ENCODE assay signal across 9 cellular contexts in the genomic region with DNA sequence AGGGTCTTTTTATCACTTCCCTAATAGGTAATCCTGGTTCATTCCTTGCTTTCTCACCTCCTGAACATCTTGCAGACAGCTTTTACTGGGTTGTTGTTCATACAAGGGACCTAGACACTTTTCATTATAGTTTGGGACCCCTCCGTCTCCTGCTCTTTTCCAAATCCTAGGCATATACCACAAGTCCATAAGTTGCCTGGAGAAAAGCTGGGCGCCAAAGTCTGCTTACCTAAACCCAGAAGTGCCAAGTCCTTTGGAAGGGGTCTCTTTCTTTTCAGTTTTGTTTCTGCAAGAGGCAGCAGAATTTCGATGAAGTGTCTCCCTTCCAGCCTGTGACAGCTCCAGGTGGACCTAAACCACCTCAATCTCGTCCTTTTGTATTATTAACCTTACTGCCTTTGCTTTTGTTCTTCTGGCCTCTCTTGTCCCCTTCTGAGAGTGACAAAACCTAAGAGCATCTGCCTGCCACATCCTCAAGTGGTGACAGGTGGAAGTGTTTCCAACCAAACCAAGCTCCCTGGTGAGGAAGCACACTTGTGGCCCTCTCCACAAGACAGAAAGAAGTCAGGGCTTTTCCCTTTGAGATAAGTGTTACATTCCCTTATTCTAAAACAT. TPM values are rescaled to one million over a fixed set of nuclear protein-coding genes. Genes with fewer than 3 reads are reported as not detected.
A peak's percentile ranks its signal among the peaks of the same experiment; 100 is the strongest.
DNase-seq lines count a peak whose midpoint lies in the region; ATAC-seq, FAIRE-seq and TF ChIP-seq lines count a peak whose summit lies in the region.
"Had no signal": no experiment of that assay in that cellular context is flagged by ENCODE, and none has a peak within 500 bp of the region (broad histone marks: within the 10 kb centered on the region; RNA-seq: fewer than 3 reads in every experiment).

No MANE protein-coding gene starts in this region.

- peaks cover 10% of the 10 kb centered on the region for H3K4me1 ChIP-seq in mammary epithelial cell (ENCODE audit: insufficient read depth, low read length)

- H3K4me3 Mint-ChIP-seq in MCF 10A (ENCODE audit: unreplicated experiment): no peak overlapping the region
- H3K4me3 Mint-ChIP-seq in activated naive CD8-positive, alpha-beta T cell treated with anti-CD3 and anti-CD28 coated beads, Interleukin-2, amount 50 U/mL, for 24 hours: no peak overlapping the region
- H3K4me3 Mint-ChIP-seq in stimulated activated naive B cell treated with anti-CD40 and anti-IgM and Interleukin-4, amounts not matched to agents 10 μg/mL and 1 μg/mL and 100 μg/mL, for 72 hours: no peak overlapping the region
- no peak overlapping the region for H3K4me3 Mint-ChIP-seq in stimulated activated memory B cell treated with anti-CD40 and anti-IgM and Interleukin-4, amounts not matched to agents 10 μg/mL and 1 μg/mL and 100 μg/mL, for 72 hours

- H3K9me3 ChIP-seq in mammary epithelial cell (replicated peaks; ENCODE audit: insufficient read depth, low read length): no peaks in the 10 kb centered on the region
- H3K9me3 ChIP-seq: SJCRH30 had no signal

- no peak overlapping the region for H3K27ac ChIP-seq in mammary epithelial cell (ENCODE audit: insufficient read depth, low read depth, low read length)
- H3K27ac ChIP-seq: SJCRH30 had no signal

- TF ChIP-seq CTCF in mammary epithelial cell (conservative IDR thresholded peaks at IDR 0.05 in 1 of 2, IDR thresholded peaks at IDR 0.05 in 1 of 2; ENCODE audit: extremely low read depth in 1 of 2, insufficient read depth in 1 of 2, low read depth in 1 of 2, low read length in 2 of 2) (peak; percentile 17 to 22), MCF 10A (IDR thresholded peaks at IDR 0.05; ENCODE audit: unreplicated experiment) (no peak)

- DNase-seq in mammary epithelial cell (no peak), MCF 10A (ENCODE audit: unreplicated experiment) (no peak), NCI-H2029 treated with DMSO at 0.1 percent for 48 hours (lab: John Stamatoyannopoulos, UW) (peak; percentile 57), RCC 7860 (ENCODE audit: low spot score) (no peak)
- no peak for DNase-seq in activated naive CD8-positive, alpha-beta T cell treated with anti-CD3 and anti-CD28 coated beads, Interleukin-2, amount 50 U/mL, for 24 hours
- no peak for DNase-seq in stimulated activated naive B cell treated with anti-CD40 and anti-IgM and Interleukin-4, amounts not matched to agents 10 μg/mL and 1 μg/mL and 100 μg/mL, for 72 hours

- dilution Hi-C loops in mammary epithelial cell (cut with HindIII; ENCODE audit: low sequenced_read_pairs): no loop called here

- no peaks in the 10 kb centered on the region for H3K9me3 Mint-ChIP-seq in MCF 10A (ENCODE audit: unreplicated experiment)
- no peaks in the 10 kb centered on the region for H3K9me3 Mint-ChIP-seq in activated naive CD8-positive, alpha-beta T cell treated with anti-CD3 and anti-CD28 coated beads, Interleukin-2, amount 50 U/mL, for 24 hours
- no peaks in the 10 kb centered on the region for H3K9me3 Mint-ChIP-seq in stimulated activated naive B cell treated with anti-CD40 and anti-IgM and Interleukin-4, amounts not matched to agents 10 μg/mL and 1 μg/mL and 100 μg/mL, for 72 hours
- no peaks in the 10 kb centered on the region for H3K9me3 Mint-ChIP-seq in stimulated activated memory B cell treated with anti-CD40 and anti-IgM and Interleukin-4, amounts not matched to agents 10 μg/mL and 1 μg/mL and 100 μg/mL, for 72 hours

- no peaks in the 10 kb centered on the region for H3K27me3 ChIP-seq in mammary epithelial cell (ENCODE audit: insufficient read depth, low read length)
- H3K27me3 ChIP-seq: SJCRH30 had no signal

- no peaks in the 10 kb centered on the region for H3K36me3 ChIP-seq in mammary epithelial cell (ENCODE audit: insufficient read depth, low read length)
- H3K36me3 ChIP-seq: SJCRH30 had no signal

- H3K27me3 Mint-ChIP-seq in MCF 10A (ENCODE audit: insufficient read depth, unreplicated experiment): no peaks in the 10 kb centered on the region
- no peaks in the 10 kb centered on the region for H3K27me3 Mint-ChIP-seq in activated naive CD8-positive, alpha-beta T cell treated with anti-CD3 and anti-CD28 coated beads, Interleukin-2, amount 50 U/mL, for 24 hours
- H3K27me3 Mint-ChIP-seq in stimulated activated naive B cell treated with anti-CD40 and anti-IgM and Interleukin-4, amounts not matched to agents 10 μg/mL and 1 μg/mL and 100 μg/mL, for 72 hours: no peaks in the 10 kb centered on the region
- no peaks in the 10 kb centered on the region for H3K27me3 Mint-ChIP-seq in stimulated activated memory B cell treated with anti-CD40 and anti-IgM and Interleukin-4, amounts not matched to agents 10 μg/mL and 1 μg/mL and 100 μg/mL, for 72 hours

- 81% methylated on average over 4 of the region's 4 CpGs for WGBS in mammary epithelial cell (ENCODE audit: low coverage, missing lambda C conversion rate)

- no peaks in the 10 kb centered on the region for H3K79me2 ChIP-seq in mammary epithelial cell (ENCODE audit: insufficient read depth, low read length)

- POLR2A ChIA-PET in MCF 10A (lab: Yijun Ruan, JAX): interaction anchor here (1.2 kb wide), 1 partner anchor 66 kb away, joined by 4 read pairs; no protein-coding TSS in a partner anchor

- H3K4me3 ChIP-seq in mammary epithelial cell (replicated peaks in 1 of 3; ENCODE audit: insufficient read depth in 1 of 3, low read depth in 2 of 3, low read length in 3 of 3): no peak overlapping the region
- H3K4me3 ChIP-seq: SJCRH30 had no signal

- peak; percentile 38 for ATAC-seq in activated naive CD8-positive, alpha-beta T cell treated with anti-CD3 and anti-CD28 coated beads, Interleukin-2, amount 50 U/mL, for 24 hours
- ATAC-seq in stimulated activated naive B cell treated with anti-CD40 and anti-IgM and Interleukin-4, amounts not matched to agents 10 μg/mL and 1 μg/mL and 100 μg/mL, for 72 hours (replicated peaks): peak; percentile 60 to 63
- ATAC-seq in HG02852 (IDR thresholded peaks at IDR 0.05; ENCODE audit: unreplicated experiment): no peak
- no peak for ATAC-seq in stimulated activated memory B cell treated with anti-CD40 and anti-IgM and Interleukin-4, amounts not matched to agents 10 μg/mL and 1 μg/mL and 100 μg/mL, for 72 hours

- peaks cover 6% of the 10 kb centered on the region for H3K36me3 Mint-ChIP-seq in MCF 10A (ENCODE audit: insufficient read depth, unreplicated experiment)
- H3K36me3 Mint-ChIP-seq in activated naive CD8-positive, alpha-beta T cell treated with anti-CD3 and anti-CD28 coated beads, Interleukin-2, amount 50 U/mL, for 24 hours (ENCODE audit: low read depth): no peaks in the 10 kb centered on the region
- H3K36me3 Mint-ChIP-seq in stimulated activated naive B cell treated with anti-CD40 and anti-IgM and Interleukin-4, amounts not matched to agents 10 μg/mL and 1 μg/mL and 100 μg/mL, for 72 hours: no peaks in the 10 kb centered on the region
- no peaks in the 10 kb centered on the region for H3K36me3 Mint-ChIP-seq in stimulated activated memory B cell treated with anti-CD40 and anti-IgM and Interleukin-4, amounts not matched to agents 10 μg/mL and 1 μg/mL and 100 μg/mL, for 72 hours

- no TSS peak for BruUV-seq in mammary epithelial cell (replicated peaks; lab: Mats Ljungman, UMichigan)
- BruUV-seq in MCF 10A (replicated peaks; lab: Mats Ljungman, UMichigan): no TSS peak

- H3K4me1 Mint-ChIP-seq in MCF 10A (ENCODE audit: insufficient read depth, unreplicated experiment): peaks cover 14% of the 10 kb centered on the region
- H3K4me1 Mint-ChIP-seq in activated naive CD8-positive, alpha-beta T cell treated with anti-CD3 and anti-CD28 coated beads, Interleukin-2, amount 50 U/mL, for 24 hours: peaks cover 7% of the 10 kb centered on the region
- H3K4me1 Mint-ChIP-seq in stimulated activated naive B cell treated with anti-CD40 and anti-IgM and Interleukin-4, amounts not matched to agents 10 μg/mL and 1 μg/mL and 100 μg/mL, for 72 hours: peaks cover 6 to 13% of the 10 kb centered on the region in 2 donors
- H3K4me1 Mint-ChIP-seq in stimulated activated memory B cell treated with anti-CD40 and anti-IgM and Interleukin-4, amounts not matched to agents 10 μg/mL and 1 μg/mL and 100 μg/mL, for 72 hours: peaks cover 8% of the 10 kb centered on the region

- no peak for FAIRE-seq in RCC 7860 (lab: Jason Lieb, UNC)

- no peaks in the 10 kb centered on the region for H4K20me1 ChIP-seq in mammary epithelial cell (ENCODE audit: insufficient read depth, low read length)

- H3K27ac Mint-ChIP-seq in MCF 10A (ENCODE audit: low read depth, unreplicated experiment): no peak overlapping the region
- no peak overlapping the region for H3K27ac Mint-ChIP-seq in activated naive CD8-positive, alpha-beta T cell treated with anti-CD3 and anti-CD28 coated beads, Interleukin-2, amount 50 U/mL, for 24 hours
- H3K27ac Mint-ChIP-seq in stimulated activated naive B cell treated with anti-CD40 and anti-IgM and Interleukin-4, amounts not matched to agents 10 μg/mL and 1 μg/mL and 100 μg/mL, for 72 hours: no peak overlapping the region
- no peak overlapping the region for H3K27ac Mint-ChIP-seq in stimulated activated memory B cell treated with anti-CD40 and anti-IgM and Interleukin-4, amounts not matched to agents 10 μg/mL and 1 μg/mL and 100 μg/mL, for 72 hours

- no peak overlapping the region for H3K9ac ChIP-seq in mammary epithelial cell (ENCODE audit: insufficient read depth, low read length)

- no peak overlapping the region for H3K4me2 ChIP-seq in mammary epithelial cell (ENCODE audit: insufficient read depth, low read depth, low read length)

- CTCF ChIA-PET in mammary epithelial cell (lab: Charles Lee; ENCODE audit: low non-redundant PET): no interaction called here
- CTCF ChIA-PET in MCF 10A (lab: Yijun Ruan, JAX): interaction anchor here (0.5 to 1.1 kb wide), 4 partner anchors 9 to 421 kb away, joined by 3 to 4 read pairs (median 4); no protein-coding TSS in a partner anchor

- intact Hi-C loops in mammary epithelial cell (cut with micrococcal nuclease): no loop called here
- intact Hi-C loops in MCF 10A (cut with micrococcal nuclease): no loop called here

- in situ Hi-C loops in mammary epithelial cell (cut with MboI; ENCODE audit: low sequenced_read_pairs in 2 of 2): no loop called here

- H2AFZ ChIP-seq in mammary epithelial cell (ENCODE audit: low read depth, low read length): no peak overlapping the region

RNA-seq across cellular contexts. Expression of a gene that starts 19.5 kb away (rescaled TPM):
- total RNA-seq in mammary epithelial cell (under 1 TPM; under 0.01 to 0.28 TPM), MCF 10A (2022) (not detected in 2 replicates)
- 0.46 TPM for polyA plus RNA-seq in mammary epithelial cell
- polyA minus RNA-seq in mammary epithelial cell: not detected
- total RNA-seq: SJCRH30 had no signal

RNA-seq across cellular contexts. Expression of a gene that starts 34.6 kb away (rescaled TPM):
- 10 to 100 TPM in 1 of 2 donors, 1 to 10 TPM in 1; 7.8 to 21.6 TPM for total RNA-seq in mammary epithelial cell
- 27.6 TPM for polyA plus RNA-seq in mammary epithelial cell
- polyA minus RNA-seq in mammary epithelial cell: 31.5 TPM
- total RNA-seq in MCF 10A (2022): 0.56 and 1.0 TPM in 2 replicates
- total RNA-seq: SJCRH30 had no signal

RNA-seq across cellular contexts. Expression of a gene that starts 55.4 kb away (rescaled TPM):
- total RNA-seq in mammary epithelial cell (10 to 100 TPM; 19.5 to 25.4 TPM), MCF 10A (2022) (27.6 and 29.3 TPM in 2 replicates)
- polyA plus RNA-seq in mammary epithelial cell: 12.1 TPM
- 17.2 TPM for polyA minus RNA-seq in mammary epithelial cell

Comparison
In these comparisons a context has a peak if more than half of its experiments do, and no peak if none do; other contexts are left out.
1. ATAC-seq: peak in activated naive CD8-positive, alpha-beta T cell treated with anti-CD3 and anti-CD28 coated beads, Interleukin-2, amount 50 U/mL, for 24 hours (single experiment) and stimulated activated naive B cell treated with anti-CD40 and anti-IgM and Interleukin-4, amounts not matched to agents 10 μg/mL and 1 μg/mL and 100 μg/mL, for 72 hours (2 of 2); none in HG02852 (single experiment) and stimulated activated memory B cell treated with anti-CD40 and anti-IgM and Interleukin-4, amounts not matched to agents 10 μg/mL and 1 μg/mL and 100 μg/mL, for 72 hours (single experiment).